Comparison of ENCODE assay signal across 9 cellular contexts in genomic region chr11:33716236-33716635, GRCh38. TPM values are rescaled to one million over a fixed set of nuclear protein-coding genes. Genes with fewer than 3 reads are reported as not detected.
DNase-seq lines count a peak whose midpoint lies in the region; ATAC-seq and TF ChIP-seq lines count a peak whose summit lies in the region.
"Had no signal": no experiment of that assay in that cellular context is flagged by ENCODE, and none has a peak within 500 bp of the region (broad histone marks: within the 10 kb centered on the region; RNA-seq: fewer than 3 reads in every experiment).

No MANE protein-coding gene starts in this region.

- H3K27me3 ChIP-seq in BE2C (no peaks in the 10 kb centered on the region), HCT116 (ENCODE audit: insufficient read depth, low read length) (no peaks in the 10 kb centered on the region), right lobe of liver (no peaks in the 10 kb centered on the region)
- no peaks in the 10 kb centered on the region for H3K27me3 ChIP-seq in effector memory CD4-positive, alpha-beta T cell (replicated peaks; ENCODE audit: control insufficient read depth, insufficient read depth, low read length, poor library complexity, severe bottlenecking)

- RAD21 ChIA-PET in HCT116 (lab: Charles Lee; ENCODE audit: low non-redundant PET in 1 of 2, low total read pairs in 2 of 2, uncharacterized antibody in 2 of 2, unreplicated experiment in 2 of 2), result interaction anchor here in 1 of 2 experiments (1.8 to 2.0 kb wide), 2 partner anchors 21 to 26 kb away, joined by 6 to 12 read pairs; no protein-coding TSS in a partner anchor

- 94% methylated on average over 2 of the region's 2 CpGs for WGBS in right lobe of liver (ENCODE audit: insufficient coverage, low coverage, low lambda C conversion rate, missing lambda C conversion rate)

- TF ChIP-seq POLR2A in HCT116 (IDR thresholded peaks at IDR 0.05; ENCODE audit: borderline replicate concordance, extremely low read depth, insufficient read depth, insufficient read length) (no peak), right lobe of liver (IDR thresholded peaks at IDR 0.05) (no peak)

- TF ChIP-seq CTCF in BE2C (IDR thresholded peaks at IDR 0.05; ENCODE audit: low read depth, low read length), result peak; percentile 23
- peak; percentile 37 to 51 (median 47); a peak in 4 of 6 replicates for TF ChIP-seq CTCF in HCT116 (IDR thresholded peaks at IDR 0.05 in 2 of 3, conservative IDR thresholded peaks at IDR 0.05 in 1 of 3; ENCODE audit: borderline replicate concordance in 1 of 3, insufficient read depth in 1 of 3, low read depth in 2 of 3, low read length in 2 of 3)
- TF ChIP-seq CTCF in right lobe of liver (IDR thresholded peaks at IDR 0.05), result peak; percentile 22 to 37 (median 29)

- BruUV-seq in HCT116 (replicated peaks; lab: Mats Ljungman, UMichigan), result no TSS peak

- H3K9me2 ChIP-seq in HCT116 (ENCODE audit: insufficient read depth), result no peaks in the 10 kb centered on the region

- H3K4me3 ChIP-seq in BE2C (ENCODE audit: low read depth, low read length) (no peak overlapping the region), HCT116 (replicated peaks in 1 of 2; ENCODE audit: low read depth in 1 of 2, low read length in 2 of 2) (no peak overlapping the region), right lobe of liver (no peak overlapping the region)
- no peak overlapping the region for H3K4me3 ChIP-seq in effector memory CD4-positive, alpha-beta T cell (ENCODE audit: insufficient read depth, low read depth, low read length, poor library complexity, severe bottlenecking)

- H2AFZ ChIP-seq in HCT116 (ENCODE audit: low read depth, low read length, poor library complexity, severe bottlenecking), result no peak overlapping the region

- H3K79me2 ChIP-seq in HCT116 (ENCODE audit: insufficient read depth, low read length), result peaks cover 47% of the 10 kb centered on the region

- H3K9me3 ChIP-seq in BE2C (no peaks in the 10 kb centered on the region), HCT116 (ENCODE audit: control insufficient read depth in 1 of 2, insufficient read depth in 1 of 2, low read depth in 1 of 2, low read length in 2 of 2) (no peaks in the 10 kb centered on the region), right lobe of liver (no peaks in the 10 kb centered on the region)
- H3K9me3 ChIP-seq in effector memory CD4-positive, alpha-beta T cell (ENCODE audit: control insufficient read depth, low read length), result no peaks in the 10 kb centered on the region

- no peak overlapping the region for H3K4me2 ChIP-seq in HCT116 (ENCODE audit: low read length)

- TF ChIP-seq RAD21 in HCT116 (IDR thresholded peaks at IDR 0.05; ENCODE audit: low read depth), result peak; percentile 66

- ATAC-seq in HCT116, result peak; percentile 75
- ATAC-seq in right lobe of liver, result peak in 3 of 4 donors; percentile 21 to 43 (median 37)
- ATAC-seq in activated CD4-positive, CD25-positive, alpha-beta regulatory T cell treated with anti-CD3 and anti-CD28 coated beads, Interleukin-2, amount 50 U/mL, for 24 hours, result no peak
- no peak for ATAC-seq in GM19035 (IDR thresholded peaks at IDR 0.05; ENCODE audit: unreplicated experiment)
- ATAC-seq: naive thymus-derived CD4-positive, alpha-beta T cell had no signal

- POLR2A ChIA-PET in HCT116 (lab: Charles Lee), result interaction anchor here (0.9 to 1.7 kb wide), 3 partner anchors 21 to 26 kb away, joined by 3 to 4 read pairs (median 4); no protein-coding TSS in a partner anchor

- H3K4me1 ChIP-seq in BE2C (no peaks in the 10 kb centered on the region), HCT116 (ENCODE audit: control insufficient read depth in 1 of 2, insufficient read depth in 2 of 2, low read length in 2 of 2) (no peaks in the 10 kb centered on the region), right lobe of liver (peaks cover 0 to 20% (median 7%) of the 10 kb centered on the region in 4 donors)
- H3K4me1 ChIP-seq in effector memory CD4-positive, alpha-beta T cell (ENCODE audit: control insufficient read depth, insufficient read depth, low read length, poor library complexity, severe bottlenecking), result no peaks in the 10 kb centered on the region

- CTCF ChIA-PET in HCT116 (lab: Charles Lee), result interaction anchor here (0.6 to 3.5 kb wide), 12 partner anchors 8 to 296 kb away, joined by 3 to 67 read pairs (median 4); no protein-coding TSS in a partner anchor

- H4K20me1 ChIP-seq in HCT116 (ENCODE audit: insufficient read depth), result no peaks in the 10 kb centered on the region; the same call in 1 of the 2 replicates

- intact Hi-C loops in HCT116 (cut with micrococcal nuclease), result loop anchor here (1.0 kb wide), 1 partner anchor 113 kb away; no protein-coding TSS in a partner anchor
- intact Hi-C loops in right lobe of liver (cut with DNase I), result no loop called here

- H3K27ac ChIP-seq in HCT116 (ENCODE audit: low read depth, low read length), result no peak overlapping the region
- no peak overlapping the region for H3K27ac ChIP-seq in right lobe of liver
- no peak overlapping the region for H3K27ac ChIP-seq in effector memory CD4-positive, alpha-beta T cell (ENCODE audit: insufficient read depth, low read length, poor library complexity, severe bottlenecking)

- H3K9ac ChIP-seq in HCT116 (ENCODE audit: low read length), result no peak overlapping the region

- H3K36me3 ChIP-seq in BE2C, result no peaks in the 10 kb centered on the region
- H3K36me3 ChIP-seq in HCT116 (ENCODE audit: control insufficient read depth in 1 of 2, insufficient read depth in 2 of 2, low read length in 2 of 2), result peaks cover 17 to 33% of the 10 kb centered on the region in 2 experiments
- H3K36me3 ChIP-seq in right lobe of liver, result peaks cover 0 to 42% (median 5%) of the 10 kb centered on the region in 4 donors
- H3K36me3 ChIP-seq in effector memory CD4-positive, alpha-beta T cell (ENCODE audit: control insufficient read depth, insufficient read depth, low read length), result peaks cover 22% of the 10 kb centered on the region

- no peak for DNase-seq in BE2C
- no peak for DNase-seq in HCT116 (ENCODE audit: low read depth, low spot score)
- DNase-seq in astrocyte of the hippocampus (ENCODE audit: low read depth, low spot score), result peak; percentile 57
- no peak for DNase-seq in right lobe of liver
- no peak for DNase-seq in effector memory CD4-positive, alpha-beta T cell
- no peak for DNase-seq in retina

TF ChIP-seq in HCT116, 20 proteins besides CTCF, POLR2A, EP300 and RAD21:
- TF ChIP-seq CBX3 (IDR thresholded peaks at IDR 0.05; ENCODE audit: low read depth), result no peak
TF ChIP-seq in HCT116: peak in this region for 0.

RNA-seq across cellular contexts. Expression of gene C11orf91, which starts 15.6 kb away (rescaled TPM):
- not detected for polyA plus RNA-seq in BE2C (2012; ENCODE audit: insufficient read depth, insufficient read length, low read depth)
- total RNA-seq in HCT116 (2021; ENCODE audit: unreplicated experiment) (0.54 TPM), right lobe of liver (not detected)
- 0.09 and 0.21 TPM in 2 replicates for polyA plus RNA-seq in HCT116 (2012)
- total RNA-seq: naive thymus-derived CD4-positive, alpha-beta T cell had no signal
- polyA plus RNA-seq: naive thymus-derived CD4-positive, alpha-beta T cell had no signal

RNA-seq across cellular contexts. Expression of gene CD59, which starts 20.0 kb away (rescaled TPM):
- polyA plus RNA-seq in BE2C (2012; ENCODE audit: insufficient read depth, insufficient read length, low read depth), result 7.1 TPM
- 122 TPM for total RNA-seq in HCT116 (2021; ENCODE audit: unreplicated experiment)
- 158 and 189 TPM in 2 replicates for polyA plus RNA-seq in HCT116 (2012)
- total RNA-seq in right lobe of liver, result 100 to 1,000 TPM; 145 to 314 (median 197) TPM

RNA-seq across cellular contexts. Expression of gene FBXO3, which starts 58.1 kb away (rescaled TPM):
- polyA plus RNA-seq in BE2C (2012; ENCODE audit: insufficient read depth, insufficient read length, low read depth), result 13.9 TPM
- total RNA-seq in HCT116 (2021; ENCODE audit: unreplicated experiment), result 27.2 TPM
- 15.2 and 22.8 TPM in 2 replicates for polyA plus RNA-seq in HCT116 (2012)
- 10 to 100 TPM; 18.3 to 28.7 (median 20.8) TPM for total RNA-seq in right lobe of liver

Comparison
In these comparisons a context has a peak if more than half of its experiments do, and no peak if none do; other contexts are left out.
1. ATAC-seq: peak in HCT116 (single experiment) and right lobe of liver (3 of 4); none in activated CD4-positive, CD25-positive, alpha-beta regulatory T cell treated with anti-CD3 and anti-CD28 coated beads, Interleukin-2, amount 50 U/mL, for 24 hours (0 of 2) and GM19035 (single experiment).
2. Peak in every context shown above with its lines, with median percentiles within 50 percentile points of each other: CTCF ChIP-seq.